ENCODE assay signal across 8 cellular contexts in the genomic region with DNA sequence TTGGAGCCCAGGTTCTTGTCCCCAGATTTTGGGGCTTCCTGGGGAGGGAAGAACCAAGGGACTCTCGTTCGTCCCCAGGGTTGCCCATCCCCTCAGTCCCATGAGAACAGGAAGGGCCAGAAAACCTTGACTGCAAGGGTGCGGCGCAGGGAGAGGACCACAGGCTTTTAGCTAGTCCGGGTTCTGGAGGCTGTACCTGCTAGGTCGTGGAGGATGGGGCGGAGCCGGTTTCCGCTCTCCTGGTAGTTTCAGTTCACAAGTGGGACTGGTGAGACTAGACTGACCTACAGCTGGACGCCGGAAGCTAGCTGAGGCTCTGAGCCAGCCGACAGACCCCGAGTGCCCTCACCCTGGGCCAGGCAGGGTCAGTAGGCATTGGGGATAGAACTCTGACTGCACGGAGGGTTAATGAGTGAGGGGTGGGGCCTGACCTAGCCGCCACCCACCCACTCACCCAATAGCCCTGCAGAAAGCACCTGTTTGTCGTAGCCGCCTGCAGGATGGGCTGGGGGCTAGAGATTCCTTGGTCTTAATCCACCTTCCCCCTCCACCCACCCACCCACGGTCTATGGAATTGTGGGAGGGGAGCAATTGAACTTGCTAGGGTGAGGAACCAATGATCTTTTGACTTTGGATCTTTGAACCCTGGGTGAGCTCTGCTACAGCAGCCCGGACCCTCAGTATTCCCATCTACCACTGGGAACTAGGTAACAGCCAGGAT. TPM values are rescaled to one million over a fixed set of nuclear protein-coding genes. Genes with fewer than 3 reads are reported as not detected.
DNase-seq lines count a peak whose midpoint lies in the region; ATAC-seq, FAIRE-seq and TF ChIP-seq lines count a peak whose summit lies in the region.

No MANE protein-coding gene starts in this region.

- no peaks in the 10 kb centered on the region for H3K27me3 ChIP-seq in MG63

- H3K27ac Mint-ChIP-seq in activated naive CD8-positive, alpha-beta T cell treated with anti-CD3 and anti-CD28 coated beads, Interleukin-2, amount 50 U/mL, for 24 hours: peak overlapping the region; percentile 65
- H3K27ac Mint-ChIP-seq in stimulated activated effector memory CD8-positive, alpha-beta T cell treated with anti-CD3 and anti-CD28 coated beads, Interleukin-12 subunit alpha, Interleukin-12 subunit beta, amount 100 ng/mL, for 72 hours: peak overlapping the region; percentile 93

- peaks cover 17% of the 10 kb centered on the region for H3K36me3 ChIP-seq in MG63

- H3K4me1 Mint-ChIP-seq in activated naive CD8-positive, alpha-beta T cell treated with anti-CD3 and anti-CD28 coated beads, Interleukin-2, amount 50 U/mL, for 24 hours: peaks cover 49% of the 10 kb centered on the region
- H3K4me1 Mint-ChIP-seq in stimulated activated effector memory CD8-positive, alpha-beta T cell treated with anti-CD3 and anti-CD28 coated beads, Interleukin-12 subunit alpha, Interleukin-12 subunit beta, amount 100 ng/mL, for 72 hours: peaks cover 60% of the 10 kb centered on the region

- H3K9me3 Mint-ChIP-seq in activated naive CD8-positive, alpha-beta T cell treated with anti-CD3 and anti-CD28 coated beads, Interleukin-2, amount 50 U/mL, for 24 hours: no peaks in the 10 kb centered on the region
- no peaks in the 10 kb centered on the region for H3K9me3 Mint-ChIP-seq in stimulated activated effector memory CD8-positive, alpha-beta T cell treated with anti-CD3 and anti-CD28 coated beads, Interleukin-12 subunit alpha, Interleukin-12 subunit beta, amount 100 ng/mL, for 72 hours

- peak overlapping the region; percentile 83 for H3K4me3 Mint-ChIP-seq in activated naive CD8-positive, alpha-beta T cell treated with anti-CD3 and anti-CD28 coated beads, Interleukin-2, amount 50 U/mL, for 24 hours
- H3K4me3 Mint-ChIP-seq in stimulated activated effector memory CD8-positive, alpha-beta T cell treated with anti-CD3 and anti-CD28 coated beads, Interleukin-12 subunit alpha, Interleukin-12 subunit beta, amount 100 ng/mL, for 72 hours: peak overlapping the region; percentile 71

- no peaks in the 10 kb centered on the region for H3K9me3 ChIP-seq in MG63

- no peaks in the 10 kb centered on the region for H3K36me3 Mint-ChIP-seq in activated naive CD8-positive, alpha-beta T cell treated with anti-CD3 and anti-CD28 coated beads, Interleukin-2, amount 50 U/mL, for 24 hours (ENCODE audit: low read depth)
- H3K36me3 Mint-ChIP-seq in stimulated activated effector memory CD8-positive, alpha-beta T cell treated with anti-CD3 and anti-CD28 coated beads, Interleukin-12 subunit alpha, Interleukin-12 subunit beta, amount 100 ng/mL, for 72 hours: peaks cover 73% of the 10 kb centered on the region

- H3K4me3 ChIP-seq in MG63: peak overlapping the region; percentile 97

- no peak for ATAC-seq in activated naive CD8-positive, alpha-beta T cell treated with anti-CD3 and anti-CD28 coated beads, Interleukin-2, amount 50 U/mL, for 24 hours
- peak; percentile 1 for ATAC-seq in stimulated activated effector memory CD8-positive, alpha-beta T cell treated with anti-CD3 and anti-CD28 coated beads, Interleukin-12 subunit alpha, Interleukin-12 subunit beta, amount 100 ng/mL, for 72 hours
- ATAC-seq in HG03095 (IDR thresholded peaks at IDR 0.05; ENCODE audit: unreplicated experiment): no peak

- H3K27me3 Mint-ChIP-seq in activated naive CD8-positive, alpha-beta T cell treated with anti-CD3 and anti-CD28 coated beads, Interleukin-2, amount 50 U/mL, for 24 hours: peaks cover 2% of the 10 kb centered on the region

- peak; percentile 47 for DNase-seq in GM10266 (ENCODE audit: extremely low spot score)
- DNase-seq in MG63: no peak
- DNase-seq in activated naive CD8-positive, alpha-beta T cell treated with anti-CD3 and anti-CD28 coated beads, Interleukin-2, amount 50 U/mL, for 24 hours: peak; percentile 39
- peak; percentile 71 for DNase-seq in iPS-NIHi7 (ENCODE audit: extremely low spot score)
- DNase-seq in stimulated activated effector memory CD8-positive, alpha-beta T cell treated with anti-CD3 and anti-CD28 coated beads, Interleukin-12 subunit alpha, Interleukin-12 subunit beta, amount 100 ng/mL, for 72 hours (ENCODE audit: low spot score in 2 of 2): peak in 1 of 2 donors; percentile 73
- DNase-seq in NCI-H1930 (lab: John Stamatoyannopoulos, UW): no peak
- DNase-seq in urothelium cell line (ENCODE audit: low spot score): no peak

- FAIRE-seq in urothelium cell line (lab: Jason Lieb, UNC): no peak

- no peak for TF ChIP-seq CTCF in GM10266 (IDR thresholded peaks at IDR 0.05; ENCODE audit: control insufficient read depth, insufficient read depth, low read depth, missing control alignments)

RNA-seq across cellular contexts. Expression of gene MAFF, which starts 1.5 kb away (rescaled TPM):
- 15.8 and 22.0 TPM in 2 replicates for total RNA-seq in MG63 (2014; rRNA removed; shearing (Covaris generic); ENCODE audit: low replicate concordance)

RNA-seq across cellular contexts. Expression of gene PLA2G6, which starts 21.6 kb away (rescaled TPM):
- 2.7 and 3.1 TPM in 2 replicates for total RNA-seq in MG63 (2014; rRNA removed; shearing (Covaris generic); ENCODE audit: low replicate concordance)

Comparison
In these comparisons a context has a peak if more than half of its experiments do, and no peak if none do; other contexts are left out.
1. DNase-seq: peak in GM10266 (single experiment), activated naive CD8-positive, alpha-beta T cell treated with anti-CD3 and anti-CD28 coated beads, Interleukin-2, amount 50 U/mL, for 24 hours (single experiment) and iPS-NIHi7 (single experiment); none in MG63 (single experiment), NCI-H1930 (0 of 2) and urothelium cell line (single experiment).